Comparison of ENCODE assay signal across 11 cellular contexts in genomic region chr1:112344754-112345423, GRCh38. TPM values are rescaled to one million over a fixed set of nuclear protein-coding genes. Genes with fewer than 3 reads are reported as not detected.
DNase-seq lines count a peak whose midpoint lies in the region; ATAC-seq, FAIRE-seq and TF ChIP-seq lines count a peak whose summit lies in the region.
"Had no signal": no experiment of that assay in that cellular context is flagged by ENCODE, and none has a peak within 500 bp of the region (broad histone marks: within the 10 kb centered on the region; RNA-seq: fewer than 3 reads in every experiment).

No MANE protein-coding gene starts in this region.

- peak; percentile 70 for ATAC-seq in HG02981 (IDR thresholded peaks at IDR 0.05; ENCODE audit: unreplicated experiment)
- ATAC-seq in activated T-cell treated with anti-CD3 and anti-CD28 coated beads, Interleukin-2, amount 50 U/mL, for 72 hours (replicated peaks in 1 of 2): peak; percentile 54 to 74
- ATAC-seq in naive thymus-derived CD8-positive, alpha-beta T cell: peak; percentile 97 to 98
- no peak for ATAC-seq in GM18868 (IDR thresholded peaks at IDR 0.05; ENCODE audit: unreplicated experiment)

- H3K36me3 Mint-ChIP-seq in activated T-cell treated with anti-CD3 and anti-CD28 coated beads, Interleukin-2, amount 50 U/mL, for 72 hours (ENCODE audit: insufficient read depth in 2 of 2): peaks cover 0 to 2% of the 10 kb centered on the region in 2 donors
- peaks cover 0 to 8% (median 0%) of the 10 kb centered on the region in 3 donors for H3K36me3 Mint-ChIP-seq in naive thymus-derived CD8-positive, alpha-beta T cell
- H3K36me3 Mint-ChIP-seq: CD14-positive monocyte had no signal

- no peak for DNase-seq in GM12891 (ENCODE audit: insufficient read length, low spot score)
- DNase-seq in activated T-cell treated with anti-CD3 and anti-CD28 coated beads, Interleukin-2, amount 50 U/mL, for 72 hours: no peak
- peak in 5 of 10 donors; percentile 44 to 81 (median 58) for DNase-seq in naive thymus-derived CD8-positive, alpha-beta T cell
- no peak for DNase-seq in effector CD4-positive, alpha-beta T cell
- no peak for DNase-seq in activated CD4-positive, CD25-positive, alpha-beta regulatory T cell treated with anti-CD3 and anti-CD28 coated beads, Interleukin-2, amount 50 U/mL, for 72 hours

- H3K4me1 Mint-ChIP-seq in activated T-cell treated with anti-CD3 and anti-CD28 coated beads, Interleukin-2, amount 50 U/mL, for 72 hours (ENCODE audit: low read depth): peaks cover 17% of the 10 kb centered on the region
- H3K4me1 Mint-ChIP-seq in naive thymus-derived CD8-positive, alpha-beta T cell: peaks cover 11 to 21% (median 16%) of the 10 kb centered on the region in 4 donors
- H3K4me1 Mint-ChIP-seq: CD14-positive monocyte had no signal

- POLR2A ChIA-PET in naive thymus-derived CD8-positive, alpha-beta T cell (lab: Charles Lee): interaction anchor here (0.6 kb wide), 1 partner anchor 770 kb away, joined by 4 read pairs; no protein-coding TSS in a partner anchor

- FAIRE-seq in GM12891 (lab: Jason Lieb, UNC): peak; percentile 76
- FAIRE-seq: astrocyte, frontal cortex, keratinocyte had no signal

- peaks cover 0 to 2% of the 10 kb centered on the region in 2 donors for H3K9me3 Mint-ChIP-seq in activated T-cell treated with anti-CD3 and anti-CD28 coated beads, Interleukin-2, amount 50 U/mL, for 72 hours
- peaks cover 0 to 10% (median 4%) of the 10 kb centered on the region in 9 donors for H3K9me3 Mint-ChIP-seq in naive thymus-derived CD8-positive, alpha-beta T cell

- H3K4me3 Mint-ChIP-seq in activated T-cell treated with anti-CD3 and anti-CD28 coated beads, Interleukin-2, amount 50 U/mL, for 72 hours: peak overlapping the region; percentile 43 to 49
- H3K4me3 Mint-ChIP-seq in naive thymus-derived CD8-positive, alpha-beta T cell: peak overlapping the region in 8 of 10 donors; percentile 7 to 51 (median 39)
- H3K4me3 Mint-ChIP-seq: CD14-positive monocyte had no signal

- peak overlapping the region; percentile 13 for H3K27ac Mint-ChIP-seq in activated T-cell treated with anti-CD3 and anti-CD28 coated beads, Interleukin-2, amount 50 U/mL, for 72 hours
- peak overlapping the region; percentile 10 to 93 (median 86) for H3K27ac Mint-ChIP-seq in naive thymus-derived CD8-positive, alpha-beta T cell
- H3K27ac Mint-ChIP-seq: CD14-positive monocyte had no signal

- H3K27me3 Mint-ChIP-seq in activated T-cell treated with anti-CD3 and anti-CD28 coated beads, Interleukin-2, amount 50 U/mL, for 72 hours (ENCODE audit: low read depth): no peaks in the 10 kb centered on the region
- peaks cover 0 to 2% (median 0%) of the 10 kb centered on the region in 5 donors for H3K27me3 Mint-ChIP-seq in naive thymus-derived CD8-positive, alpha-beta T cell

- TF ChIP-seq POLR2A in GM12891 (IDR thresholded peaks at IDR 0.05; ENCODE audit: low read depth, low read length): no peak

TF ChIP-seq in GM12891, 5 proteins besides CTCF, POLR2A, EP300 and RAD21:
- TF ChIP-seq TAF1 (IDR thresholded peaks at IDR 0.05; ENCODE audit: low read depth, low read length): no peak

RNA-seq across cellular contexts. Expression of gene CTTNBP2NL, which starts 51.1 kb away (rescaled TPM):
- 1.6 TPM for polyA plus RNA-seq in GM12891 (2012; ENCODE audit: low read depth, missing spikeins)
- 1 to 10 TPM; 3.6 to 4.6 TPM for total RNA-seq in activated T-cell treated with anti-CD3 and anti-CD28 coated beads, Interleukin-2, amount 50 U/mL, for 72 hours
- total RNA-seq in naive thymus-derived CD8-positive, alpha-beta T cell: under 1 TPM; 0.55 to 0.96 TPM
- polyA plus RNA-seq in naive thymus-derived CD8-positive, alpha-beta T cell: under 1 TPM in 1 of 3 donors, not detected in 2; 0.46 TPM
